Comparison of ENCODE assay signal across 8 cellular contexts in the genomic region with DNA sequence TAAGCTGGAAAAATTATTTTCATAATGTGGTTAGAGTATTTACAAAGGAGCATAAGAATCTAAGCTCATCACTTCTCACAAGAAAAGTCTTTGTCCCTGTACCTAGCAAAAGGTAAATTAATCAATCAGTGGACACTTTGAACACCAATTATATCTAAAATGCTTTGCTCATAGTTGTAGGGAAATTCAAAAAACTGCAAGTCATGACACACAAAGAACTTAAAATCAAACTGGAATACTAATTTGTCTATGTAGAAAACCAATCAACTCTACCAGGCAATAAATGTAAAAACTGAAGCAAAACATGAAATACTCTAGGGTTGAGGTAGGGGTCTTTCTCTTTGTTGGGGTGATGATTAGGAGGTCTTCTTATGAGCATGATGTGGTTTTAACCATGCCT.
"Had no signal": no experiment of that assay in that cellular context is flagged by ENCODE, and none has a peak within 500 bp of the region (broad histone marks: within the 10 kb centered on the region; RNA-seq: fewer than 3 reads in every experiment).

No MANE protein-coding gene starts in this region.

- H3K4me3 Mint-ChIP-seq: H9 had no signal

- H3K9me3 Mint-ChIP-seq: H9 had no signal

- H3K27ac Mint-ChIP-seq: H9 had no signal

- DNase-seq: GM23248, H9, HCEC 1CT, KBM-7 had no signal

- H3K4me3 ChIP-seq: GM23248 had no signal

- H2AFZ ChIP-seq: GM23248 had no signal

- H3K27ac ChIP-seq: GM23248, KMS-11 had no signal

- FAIRE-seq: H1, H54, HTR-8/SVneo had no signal

- H3K9ac ChIP-seq: GM23248, KMS-11 had no signal

- H3K4me2 ChIP-seq: KMS-11 had no signal
